In genomic region chr20:49281059-49281912, GRCh38 we compare ENCODE assay signal across 8 cellular contexts. TPM values are rescaled to one million over a fixed set of nuclear protein-coding genes. Genes with fewer than 3 reads are reported as not detected.
DNase-seq lines count a peak whose midpoint lies in the region; ATAC-seq and TF ChIP-seq lines count a peak whose summit lies in the region.

No MANE protein-coding gene starts in this region.

- TF ChIP-seq CTCF in epithelial cell of proximal tubule (conservative IDR thresholded peaks at IDR 0.05; ENCODE audit: low read depth, low read length): no peak

- ATAC-seq in activated CD4-positive, alpha-beta T cell treated with anti-CD3 and anti-CD28 coated beads for 36 hours: no peak
- ATAC-seq in HG03354 (IDR thresholded peaks at IDR 0.05; ENCODE audit: poor library complexity, severe bottlenecking, unreplicated experiment): no peak

- H3K9me3 Mint-ChIP-seq in activated CD4-positive, alpha-beta T cell treated with anti-CD3 and anti-CD28 coated beads for 36 hours (ENCODE audit: low read depth): peaks cover 27% of the 10 kb centered on the region

- peak overlapping the region; percentile 92 for H3K4me3 Mint-ChIP-seq in activated CD4-positive, alpha-beta T cell treated with anti-CD3 and anti-CD28 coated beads for 36 hours

- POLR2A ChIA-PET in activated CD4-positive, alpha-beta T cell treated with anti-CD3 and anti-CD28 coated beads for 36 hours (lab: Charles Lee): interaction anchor here (0.6 to 1.0 kb wide), 3 partner anchors 9 to 64 kb away, joined by 3 to 8 read pairs (median 3); no protein-coding TSS in a partner anchor

- DNase-seq in activated CD4-positive, alpha-beta T cell treated with anti-CD3 and anti-CD28 coated beads for 36 hours: no peak
- no peak for DNase-seq in activated CD4-positive, alpha-beta T cell treated with anti-CD3 and anti-CD28 coated beads, Interleukin-2, amount 50 U/mL, for 1 hour
- DNase-seq in SIG-M5 treated with dmso at 0.1 percent for 504 hours (lab: John Stamatoyannopoulos, UW; ENCODE audit: unreplicated experiment) (peak; percentile 98), epithelial cell of proximal tubule (ENCODE audit: low read depth) (no peak), skeletal muscle cell (ENCODE audit: low read depth) (no peak), NCI-H69 (lab: John Stamatoyannopoulos, UW) (no peak), HuH-7.5 (ENCODE audit: low spot score) (no peak)

- CTCF ChIA-PET in activated CD4-positive, alpha-beta T cell treated with anti-CD3 and anti-CD28 coated beads for 36 hours (lab: Charles Lee): interaction anchor here (0.5 to 1.2 kb wide), 2 partner anchors 9 to 64 kb away, joined by 3 read pairs; no protein-coding TSS in a partner anchor

- peak overlapping the region; percentile 98 for H3K27ac Mint-ChIP-seq in activated CD4-positive, alpha-beta T cell treated with anti-CD3 and anti-CD28 coated beads for 36 hours

- intact Hi-C loops in activated CD4-positive, alpha-beta T cell treated with anti-CD3 and anti-CD28 coated beads for 36 hours (cut with DNase I, micrococcal nuclease): no loop called here

- no peaks in the 10 kb centered on the region for H3K27me3 Mint-ChIP-seq in activated CD4-positive, alpha-beta T cell treated with anti-CD3 and anti-CD28 coated beads for 36 hours

- peaks cover 85% of the 10 kb centered on the region for H3K36me3 Mint-ChIP-seq in activated CD4-positive, alpha-beta T cell treated with anti-CD3 and anti-CD28 coated beads for 36 hours (ENCODE audit: low read depth)

- H3K4me1 Mint-ChIP-seq in activated CD4-positive, alpha-beta T cell treated with anti-CD3 and anti-CD28 coated beads for 36 hours: peaks cover 64% of the 10 kb centered on the region

- H3K4me3 ChIP-seq in epithelial cell of proximal tubule (ENCODE audit: low read depth, low read length): peak overlapping the region; percentile 98
- H3K4me3 ChIP-seq in skeletal muscle cell (ENCODE audit: low read depth, low read length): peak overlapping the region; percentile 98

RNA-seq across cellular contexts. Expression of gene ZNFX1, which starts 3.4 kb away (rescaled TPM):
- 10 to 100 TPM; 36.4 to 43.8 TPM for total RNA-seq in activated CD4-positive, alpha-beta T cell treated with anti-CD3 and anti-CD28 coated beads for 36 hours
- 16.0 and 16.4 TPM in 2 replicates for total RNA-seq in epithelial cell of proximal tubule
